In genomic region chr4:183362916-183363542, GRCh38 we compare ENCODE assay signal across 16 cellular contexts. TPM values are rescaled to one million over a fixed set of nuclear protein-coding genes. Genes with fewer than 3 reads are reported as not detected.
DNase-seq lines count a peak whose midpoint lies in the region; ATAC-seq and TF ChIP-seq lines count a peak whose summit lies in the region.
"Had no signal": no experiment of that assay in that cellular context is flagged by ENCODE, and none has a peak within 500 bp of the region (broad histone marks: within the 10 kb centered on the region; RNA-seq: fewer than 3 reads in every experiment).

No MANE protein-coding gene starts in this region.

- no peak overlapping the region for H3K4me3 ChIP-seq in HEK293 (ENCODE audit: low read depth, low read length)
- H3K4me3 ChIP-seq: esophagus muscularis mucosa, SJSA1, transverse colon had no signal

- H3K27ac ChIP-seq in HEK293 (ENCODE audit: extremely low read depth, low read depth, low read length), result no peak overlapping the region
- H3K27ac ChIP-seq: esophagus muscularis mucosa, SJSA1, transverse colon had no signal

- no peaks in the 10 kb centered on the region for H3K4me1 ChIP-seq in HEK293 (ENCODE audit: control insufficient read depth, insufficient read depth, low read length)
- H3K4me1 ChIP-seq: esophagus muscularis mucosa, SJSA1, transverse colon had no signal

- H3K9me3 ChIP-seq in HEK293 (ENCODE audit: control insufficient read depth, insufficient read depth, low read depth, low read length), result no peaks in the 10 kb centered on the region
- H3K9me3 ChIP-seq: transverse colon had no signal

- POLR2A ChIA-PET in HEK293 (lab: Yijun Ruan, JAX), result no interaction called here

- DNase-seq in ACHN (peak; percentile 20), amniotic epithelial cell (ENCODE audit: low read depth) (peak; percentile 42), iPS-NIHi7 (ENCODE audit: extremely low spot score) (peak; percentile 53), HCEC 1CT (no peak), DMS53 treated with DMSO at 0.1 percent for 48 hours (lab: John Stamatoyannopoulos, UW; ENCODE audit: unreplicated experiment) (no peak), ureter (ENCODE audit: low spot score) (no peak)
- DNase-seq: activated CD4-positive, alpha-beta T cell treated with anti-CD3 and anti-CD28 coated beads, Interleukin-2, amount 10 ng/mL, durations not matched to agents 7 days and 5 days; GF-D8; immature natural killer cell; naive B cell; NCI-H1048; transverse colon had no signal

- CTCF ChIA-PET in HEK293 (lab: Yijun Ruan, JAX), result interaction anchor here (0.6 to 0.7 kb wide), 3 partner anchors 8 to 1631 kb away, joined by 3 read pairs; no protein-coding TSS in a partner anchor

- no peak for ATAC-seq in HG03571 (IDR thresholded peaks at IDR 0.05; ENCODE audit: unreplicated experiment)

- H3K36me3 ChIP-seq in HEK293 (ENCODE audit: control insufficient read depth in 2 of 2, insufficient read depth in 1 of 2, low read length in 2 of 2), result no peaks in the 10 kb centered on the region
- H3K36me3 ChIP-seq: esophagus muscularis mucosa, SJSA1, transverse colon had no signal

- in situ Hi-C loops in ACHN (cut with HindIII; ENCODE audit: low pct_ligation_motif_present, low pct_unique_long_range_greater_than_20kb, low sequenced_read_pairs), result no loop called here

- TF ChIP-seq CTCF in HEK293 (tag by site-specific recombination; IDR thresholded peaks at IDR 0.05), result no peak

TF ChIP-seq in HEK293, 187 proteins besides CTCF, POLR2A, EP300 and RAD21:
- TF ChIP-seq ZNF10 (tag by site-specific recombination; IDR thresholded peaks at IDR 0.05) (peak; percentile 57; the same call in 1 of the 2 replicates), ZBTB26 (tag by site-specific recombination; optimal IDR thresholded peaks at IDR 0.05) (no peak), ZNF18 (tag by site-specific recombination; IDR thresholded peaks at IDR 0.05) (no peak), EGR2 (tag by site-specific recombination; IDR thresholded peaks at IDR 0.05; ENCODE audit: low read depth) (peak; percentile 68; the same call in 1 of the 2 replicates), ZNF571 (tag by site-specific recombination; IDR thresholded peaks at IDR 0.05) (no peak), MYNN (tag by site-specific recombination; IDR thresholded peaks at IDR 0.05; ENCODE audit: borderline replicate concordance) (no peak), PRDM2 (tag by site-specific recombination; IDR thresholded peaks at IDR 0.05; ENCODE audit: borderline replicate concordance) (no peak), ZNF626 (tag by site-specific recombination; IDR thresholded peaks at IDR 0.05) (no peak), ZNF394 (tag by site-specific recombination; IDR thresholded peaks at IDR 0.05; ENCODE audit: borderline replicate concordance) (no peak), ZNF544 (tag by site-specific recombination; IDR thresholded peaks at IDR 0.05) (no peak), ZNF362 (tag by site-specific recombination; IDR thresholded peaks at IDR 0.05) (no peak), ZFHX2 (tag by site-specific recombination; conservative IDR thresholded peaks at IDR 0.05) (peak; percentile 73), ZNF23 (tag by site-specific recombination; IDR thresholded peaks at IDR 0.05; ENCODE audit: borderline replicate concordance) (no peak), ZXDB (tag by site-specific recombination; IDR thresholded peaks at IDR 0.05) (no peak), ZNF48 (tag by site-specific recombination; IDR thresholded peaks at IDR 0.05) (no peak), ZNF335 (tag by site-specific recombination; conservative IDR thresholded peaks at IDR 0.05) (no peak), ZNF830 (tag by site-specific recombination; IDR thresholded peaks at IDR 0.05; ENCODE audit: low read depth) (no peak), GLIS1 (tag by site-specific recombination; IDR thresholded peaks at IDR 0.05) (no peak), ZNF629 (tag by site-specific recombination; IDR thresholded peaks at IDR 0.05) (no peak)
TF ChIP-seq in HEK293: peak in this region for 3.

RNA-seq across cellular contexts. Expression of gene CLDN24, which starts 40.8 kb away (rescaled TPM):
- not detected for total RNA-seq in ureter
- total RNA-seq: activated CD4-positive, alpha-beta T cell treated with anti-CD3 and anti-CD28 coated beads, Interleukin-2, amount 10 ng/mL, durations not matched to agents 7 days and 5 days; esophagus muscularis mucosa; SJSA1; transverse colon had no signal

RNA-seq across cellular contexts. Expression of gene CLDN22, which starts 43.0 kb away (rescaled TPM):
- total RNA-seq in ureter, result not detected
- total RNA-seq: activated CD4-positive, alpha-beta T cell treated with anti-CD3 and anti-CD28 coated beads, Interleukin-2, amount 10 ng/mL, durations not matched to agents 7 days and 5 days; esophagus muscularis mucosa; SJSA1; transverse colon had no signal

Comparison
In these comparisons a context has a peak if more than half of its experiments do, and no peak if none do; other contexts are left out.
1. DNase-seq: peak in ACHN (single experiment), amniotic epithelial cell (single experiment) and iPS-NIHi7 (single experiment); none in HCEC 1CT (single experiment), DMS53 treated with DMSO at 0.1 percent for 48 hours (single experiment) and ureter (single experiment).